Comparison of ENCODE assay signal across 8 cellular contexts in the genomic region with DNA sequence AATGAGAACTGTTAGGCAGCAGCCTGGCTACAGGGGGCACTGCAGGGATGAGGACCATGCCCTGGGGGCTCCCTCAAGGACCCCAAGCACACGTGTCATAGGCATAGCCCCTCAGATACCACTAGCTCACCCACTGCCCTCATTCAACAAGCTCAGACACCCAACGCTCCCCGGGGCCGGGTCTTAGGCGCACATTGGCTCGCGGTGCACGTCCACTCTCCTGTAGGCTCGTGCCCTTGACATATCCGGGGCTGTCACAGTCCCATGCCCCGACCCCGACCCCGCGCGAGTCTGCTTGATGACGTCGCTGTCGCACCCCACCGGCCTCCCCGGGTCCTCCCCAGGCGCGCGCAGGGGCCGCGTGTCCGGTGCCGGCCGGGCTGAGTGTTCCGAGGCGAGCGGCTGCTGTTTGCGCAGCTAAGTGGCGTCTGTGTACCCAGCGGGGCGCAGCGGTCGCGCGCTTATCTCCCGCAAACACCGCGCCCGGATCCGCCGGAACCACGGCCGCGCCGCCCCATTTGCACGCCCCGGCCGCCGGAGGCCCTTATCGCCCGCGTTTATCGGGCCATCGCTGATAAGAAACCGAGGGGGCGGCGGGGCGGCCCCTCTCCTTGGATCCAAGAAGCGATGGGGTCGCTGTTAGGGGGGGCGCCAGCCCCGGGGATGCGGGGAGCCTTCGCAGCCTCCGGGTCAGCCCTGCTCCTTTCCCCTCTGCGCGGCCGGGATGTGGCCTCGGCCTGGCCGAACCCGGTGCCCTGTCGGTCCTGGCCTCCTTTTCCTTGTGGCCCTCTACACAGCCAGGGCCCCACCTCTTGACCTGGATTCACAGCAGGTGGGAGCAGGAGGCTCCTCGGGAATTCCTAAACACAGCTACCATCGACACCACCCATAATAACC.
DNase-seq lines count a peak whose midpoint lies in the region; ATAC-seq lines count a peak whose summit lies in the region.

No MANE protein-coding gene starts in this region.

- H3K9ac ChIP-seq in iPS-20b (ENCODE audit: low read depth, low read length) = peak overlapping the region; percentile 53; the same call in 1 of the 2 replicates

- no peaks in the 10 kb centered on the region for H3K36me3 ChIP-seq in iPS-20b (ENCODE audit: insufficient read depth, low read depth, low read length)

- peak overlapping the region; percentile 62 to 64 for H3K4me3 Mint-ChIP-seq in stimulated activated naive B cell treated with anti-CD40 and anti-IgM and Interleukin-4, amounts not matched to agents 10 μg/mL and 1 μg/mL and 100 μg/mL, for 72 hours

- H3K9me3 ChIP-seq in iPS-20b (ENCODE audit: insufficient read depth, low read depth, low read length) = no peaks in the 10 kb centered on the region

- no peak overlapping the region for H3K27ac Mint-ChIP-seq in stimulated activated naive B cell treated with anti-CD40 and anti-IgM and Interleukin-4, amounts not matched to agents 10 μg/mL and 1 μg/mL and 100 μg/mL, for 72 hours

- H3K9me3 Mint-ChIP-seq in stimulated activated naive B cell treated with anti-CD40 and anti-IgM and Interleukin-4, amounts not matched to agents 10 μg/mL and 1 μg/mL and 100 μg/mL, for 72 hours = no peaks in the 10 kb centered on the region

- ATAC-seq in stimulated activated naive B cell treated with anti-CD40 and anti-IgM and Interleukin-4, amounts not matched to agents 10 μg/mL and 1 μg/mL and 100 μg/mL, for 72 hours (replicated peaks) = peak; percentile 31 to 34
- ATAC-seq in HG02870 (IDR thresholded peaks at IDR 0.05; ENCODE audit: unreplicated experiment) (no peak), GM19035 (IDR thresholded peaks at IDR 0.05; ENCODE audit: unreplicated experiment) (no peak)

- DNase-seq in NCI-H345 (lab: John Stamatoyannopoulos, UW) (peak; percentile 16), NCI-H345 treated with DMSO at 0.1 percent for 48 hours (lab: John Stamatoyannopoulos, UW; ENCODE audit: unreplicated experiment) (no peak), DMS153 treated with DMSO at 0.1 percent for 48 hours (lab: John Stamatoyannopoulos, UW; ENCODE audit: unreplicated experiment) (no peak)
- DNase-seq in activated naive CD4-positive, alpha-beta T cell treated with anti-CD3 and anti-CD28 coated beads, Interleukin-2, amount 50 U/mL, for 16 hours = peak; percentile 20
- no peak for DNase-seq in stimulated activated naive B cell treated with anti-CD40 and anti-IgM and Interleukin-4, amounts not matched to agents 10 μg/mL and 1 μg/mL and 100 μg/mL, for 72 hours

- H3K4me3 ChIP-seq in iPS-20b (ENCODE audit: low read length) = peak overlapping the region; percentile 70

- H3K27me3 Mint-ChIP-seq in stimulated activated naive B cell treated with anti-CD40 and anti-IgM and Interleukin-4, amounts not matched to agents 10 μg/mL and 1 μg/mL and 100 μg/mL, for 72 hours = peaks cover 67 to 72% of the 10 kb centered on the region in 2 donors

- H3K27ac ChIP-seq in iPS-20b (ENCODE audit: low read length) = no peak overlapping the region

- H3K4me1 ChIP-seq in iPS-20b (ENCODE audit: insufficient read depth, low read length) = 0 out of 2 replicates have a peak, but pooled peaks cover 2% of the 10 kb centered on the region

- peaks cover 44% of the 10 kb centered on the region for H3K27me3 ChIP-seq in iPS-20b (ENCODE audit: insufficient read depth, low read length)

- no peaks in the 10 kb centered on the region for H3K36me3 Mint-ChIP-seq in stimulated activated naive B cell treated with anti-CD40 and anti-IgM and Interleukin-4, amounts not matched to agents 10 μg/mL and 1 μg/mL and 100 μg/mL, for 72 hours

- H3K4me1 Mint-ChIP-seq in stimulated activated naive B cell treated with anti-CD40 and anti-IgM and Interleukin-4, amounts not matched to agents 10 μg/mL and 1 μg/mL and 100 μg/mL, for 72 hours = peaks cover 0 to 5% of the 10 kb centered on the region in 2 donors

Comparison
In these comparisons a context has a peak if more than half of its experiments do, and no peak if none do; other contexts are left out.
1. DNase-seq: peak in NCI-H345 (single experiment) and activated naive CD4-positive, alpha-beta T cell treated with anti-CD3 and anti-CD28 coated beads, Interleukin-2, amount 50 U/mL, for 16 hours (single experiment); none in NCI-H345 treated with DMSO at 0.1 percent for 48 hours (single experiment), stimulated activated naive B cell treated with anti-CD40 and anti-IgM and Interleukin-4, amounts not matched to agents 10 μg/mL and 1 μg/mL and 100 μg/mL, for 72 hours (single experiment) and DMS153 treated with DMSO at 0.1 percent for 48 hours (single experiment).
2. ATAC-seq: peak in stimulated activated naive B cell treated with anti-CD40 and anti-IgM and Interleukin-4, amounts not matched to agents 10 μg/mL and 1 μg/mL and 100 μg/mL, for 72 hours (2 of 2); none in HG02870 (single experiment) and GM19035 (single experiment).